8 cellular contexts compared by ENCODE assay signal in genomic region chr9:114505187-114506081, GRCh38. TPM values are rescaled to one million over a fixed set of nuclear protein-coding genes. Genes with fewer than 3 reads are reported as not detected.
DNase-seq lines count a peak whose midpoint lies in the region; ATAC-seq and TF ChIP-seq lines count a peak whose summit lies in the region.

Gene WHRN (minus strand): TSS chr9:114505473. CDS start chr9:114504801, 672 bp downstream.

- H3K27me3 ChIP-seq in HUES64 (ENCODE audit: insufficient read depth, low read length) = peaks cover 30% of the 10 kb centered on the region

- ATAC-seq in GM21360 (IDR thresholded peaks at IDR 0.05; ENCODE audit: unreplicated experiment) (peak; percentile 85), mucosa of descending colon (peak; percentile 94)

- H3K9me3 ChIP-seq in HUES64 (ENCODE audit: insufficient read depth, low read depth, low read length) = no peaks in the 10 kb centered on the region
- H3K9me3 ChIP-seq in mucosa of descending colon = no peaks in the 10 kb centered on the region

- DNase-seq in C1 segment of cervical spinal cord (lab: John Stamatoyannopoulos, UW) (peak; percentile 30 to 94 (median 84)), OCI-M1 (lab: John Stamatoyannopoulos, UW) (peak; percentile 55), erythroblast (lab: John Stamatoyannopoulos, UW) (peak; percentile 21 to 27), mucosa of descending colon (peak; percentile 92 to 95 (median 94))
- DNase-seq in activated T-cell treated with anti-CD3 and anti-CD28 coated beads, Interleukin-2, amount 50 U/mL, for 1 hour = peak; percentile 90
- DNase-seq in stimulated activated CD8-positive, alpha-beta memory T cell treated with anti-CD3 and anti-CD28 coated beads, Interleukin-15, amount 100 ng/mL, for 48 hours (ENCODE audit: low read depth in 2 of 2) = peak; percentile 84 to 86

- no peak for TF ChIP-seq CTCF in mucosa of descending colon (IDR thresholded peaks at IDR 0.05)

- peak within 1 kb of the TSS; percentile 16; the same call in 1 of the 2 replicates for H3K27ac ChIP-seq in HUES64 (ENCODE audit: low read depth, low read length)

- H3K4me1 ChIP-seq in HUES64 (ENCODE audit: insufficient read depth, low read length) (peaks cover 43% of the 10 kb centered on the region), mucosa of descending colon (ENCODE audit: low read depth) (peaks cover 14% of the 10 kb centered on the region)

- H3K4me3 ChIP-seq in HUES64 (ENCODE audit: low read length) (peak within 1 kb of the TSS; percentile 83), mucosa of descending colon (peak within 1 kb of the TSS; percentile 39)

- TF ChIP-seq POLR2A in erythroblast (IDR thresholded peaks at IDR 0.05; ENCODE audit: low read length) = no peak

- under 1% methylated on average over 71 of the region's 75 CpGs for WGBS in HUES64

- H3K36me3 ChIP-seq in HUES64 (ENCODE audit: insufficient read depth, low read length) = no peaks in the 10 kb centered on the region
- H3K36me3 ChIP-seq in mucosa of descending colon (ENCODE audit: low read depth) = no peaks in the 10 kb centered on the region

- intact Hi-C loops in mucosa of descending colon (cut with DNase I, micrococcal nuclease) = no loop called here

- peak within 1 kb of the TSS; percentile 78 for H3K9ac ChIP-seq in HUES64 (ENCODE audit: low read depth, low read length)

RNA-seq across cellular contexts. Expression of gene WHRN, which starts in this region (rescaled TPM):
- 3.6 TPM for polyA plus RNA-seq in HUES64 (2013, experiment 1 of 2)
- polyA plus RNA-seq in HUES64 (2013, experiment 2 of 2) = 5.5 TPM
- total RNA-seq in mucosa of descending colon = 10 to 100 TPM in 1 of 3 donors, 1 to 10 TPM in 2; 2.8 to 19.1 (median 4.7) TPM

Comparison
In these comparisons a context has a peak if more than half of its experiments do, and no peak if none do; other contexts are left out.
1. Peak in every context shown above with its lines: DNase-seq, ATAC-seq, H3K4me3 ChIP-seq and H3K27ac ChIP-seq.
2. DNase-seq: peak in every context shown above with its lines; median percentile 94 in mucosa of descending colon; 90 in activated T-cell treated with anti-CD3 and anti-CD28 coated beads, Interleukin-2, amount 50 U/mL, for 1 hour; 85 in stimulated activated CD8-positive, alpha-beta memory T cell treated with anti-CD3 and anti-CD28 coated beads, Interleukin-15, amount 100 ng/mL, for 48 hours; 84 in C1 segment of cervical spinal cord; 55 in OCI-M1; 24 in erythroblast.